Comparison of ENCODE assay signal across 8 cellular contexts in the genomic region with DNA sequence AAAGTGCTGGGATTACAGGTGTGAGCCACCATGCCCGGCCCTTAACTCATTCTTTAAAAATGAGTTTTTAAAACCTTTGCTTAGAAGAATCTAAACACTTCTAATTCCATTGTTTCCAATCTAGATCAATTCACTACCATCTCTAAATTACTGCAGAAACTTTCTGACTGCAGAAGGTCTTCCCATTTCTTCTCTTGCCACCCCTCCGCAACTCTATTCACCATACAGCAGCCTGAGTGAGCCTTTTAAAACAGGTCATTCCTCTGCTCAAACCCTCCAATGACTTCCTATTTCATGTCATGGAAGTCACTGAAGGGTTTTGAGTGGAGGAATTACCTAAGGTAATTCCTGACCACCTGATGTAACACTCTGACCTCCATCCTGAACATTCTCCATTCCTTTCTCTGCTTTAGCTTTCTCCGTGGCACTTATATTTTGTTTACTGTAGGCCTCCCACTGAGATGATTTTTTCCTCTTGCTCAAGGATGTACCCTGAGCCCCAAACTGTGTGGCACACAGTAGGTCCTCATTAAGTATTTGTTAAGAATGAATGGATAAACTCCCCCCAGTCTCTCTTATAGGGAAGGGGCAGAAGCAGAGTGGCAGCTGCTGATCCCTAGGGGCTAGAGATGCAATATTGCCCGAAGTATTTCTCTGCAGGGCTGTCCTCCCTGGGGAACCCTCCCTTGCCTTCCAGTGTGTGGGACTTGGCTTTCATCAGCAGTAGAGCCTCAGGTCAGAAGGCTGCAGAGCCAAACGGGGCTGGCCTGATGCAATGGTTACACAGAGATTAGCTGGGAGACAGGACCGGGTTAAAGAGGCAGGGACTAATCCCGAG. TPM values are rescaled to one million over a fixed set of nuclear protein-coding genes. Genes with fewer than 3 reads are reported as not detected.
A peak's percentile ranks its signal among the peaks of the same experiment; 100 is the strongest.
DNase-seq lines count a peak whose midpoint lies in the region; ATAC-seq and TF ChIP-seq lines count a peak whose summit lies in the region.

No MANE protein-coding gene starts in this region.

- CTCF ChIA-PET in CD4-positive, alpha-beta memory T cell (lab: Charles Lee; ENCODE audit: partially characterized antibody): interaction anchor here (1.5 to 2.1 kb wide), 2 partner anchors 61 to 63 kb away, joined by 4 to 9 read pairs; a partner anchor contains a TSS

- no peaks in the 10 kb centered on the region for H3K9me3 ChIP-seq in CD4-positive, alpha-beta memory T cell (ENCODE audit: control insufficient read depth in 1 of 2, low read length in 2 of 2)
- H3K9me3 ChIP-seq in Karpas-422 (ENCODE audit: low read length) (no peaks in the 10 kb centered on the region), adrenal gland (replicated peaks in 1 of 3) (no peaks in the 10 kb centered on the region), iPS-15b (ENCODE audit: control insufficient read depth, insufficient read depth, low read length) (no peaks in the 10 kb centered on the region)

- intact Hi-C loops in CD4-positive, alpha-beta memory T cell (cut with micrococcal nuclease): no loop called here
- intact Hi-C loops in adrenal gland (cut with DNase I): no loop called here

- H3K4me3 Mint-ChIP-seq in CD4-positive, alpha-beta memory T cell: peak overlapping the region; percentile 93 to 99 (median 97)

- peaks cover 30 to 66% (median 41%) of the 10 kb centered on the region in 4 donors for H3K4me1 Mint-ChIP-seq in CD4-positive, alpha-beta memory T cell

- H4K20me1 ChIP-seq in Karpas-422 (ENCODE audit: insufficient read depth, low read depth, low read length): peaks cover 35% of the 10 kb centered on the region; the same call in 1 of the 2 replicates

- peak overlapping the region; percentile 75 to 99 for H3K4me3 ChIP-seq in CD4-positive, alpha-beta memory T cell (ENCODE audit: low read length in 2 of 2)
- peak overlapping the region; percentile 83 for H3K4me3 ChIP-seq in Karpas-422 (ENCODE audit: low read length)
- peak overlapping the region; percentile 15 to 94 (median 81) for H3K4me3 ChIP-seq in adrenal gland
- peak overlapping the region; percentile 97 for H3K4me3 ChIP-seq in iPS-15b (ENCODE audit: low read depth, low read length)

- H2AFZ ChIP-seq in Karpas-422 (ENCODE audit: low read length): no peak overlapping the region

- 16 to 34% (median 25%) methylated on average over 5 to 7 of the region's 7 CpGs for WGBS in adrenal gland, 4 donors

- H3K36me3 ChIP-seq in CD4-positive, alpha-beta memory T cell (ENCODE audit: insufficient read depth, low read length): peaks cover 35% of the 10 kb centered on the region
- peaks cover 38% of the 10 kb centered on the region for H3K36me3 ChIP-seq in Karpas-422 (ENCODE audit: insufficient read depth, low read length)
- peaks cover 0 to 39% of the 10 kb centered on the region in 2 donors for H3K36me3 ChIP-seq in adrenal gland (replicated peaks in 1 of 2)
- H3K36me3 ChIP-seq in iPS-15b (ENCODE audit: control insufficient read depth, insufficient read depth, low read length): peaks cover 39% of the 10 kb centered on the region

- peaks cover 43% of the 10 kb centered on the region for H3K79me2 ChIP-seq in Karpas-422 (ENCODE audit: low read length)

- ATAC-seq in GM21447 (IDR thresholded peaks at IDR 0.05; ENCODE audit: unreplicated experiment) (no peak), GM19455 (IDR thresholded peaks at IDR 0.05; ENCODE audit: unreplicated experiment) (no peak)

- H3K4me2 ChIP-seq in Karpas-422 (ENCODE audit: low read depth, low read length, poor library complexity, severe bottlenecking): peak overlapping the region; percentile 69

- H3K4me1 ChIP-seq in CD4-positive, alpha-beta memory T cell (ENCODE audit: insufficient read depth, low read length): peaks cover 54% of the 10 kb centered on the region
- H3K4me1 ChIP-seq in Karpas-422 (ENCODE audit: low read length) (peaks cover 40% of the 10 kb centered on the region), adrenal gland (replicated peaks in 1 of 2) (peaks cover 41 to 50% of the 10 kb centered on the region in 2 donors), iPS-15b (ENCODE audit: control insufficient read depth, insufficient read depth, low read length) (peaks cover 12% of the 10 kb centered on the region)

- POLR2A ChIA-PET in CD4-positive, alpha-beta memory T cell (lab: Charles Lee; ENCODE audit: partially characterized antibody): interaction anchor here (0.6 to 4.0 kb wide), 16 partner anchors 11 to 1780 kb away, joined by 3 to 82 read pairs (median 4); a partner anchor contains a TSS

- peaks cover 0 to 2% of the 10 kb centered on the region in 2 donors for H3K27me3 Mint-ChIP-seq in CD4-positive, alpha-beta memory T cell

- H3K27me3 ChIP-seq in CD4-positive, alpha-beta memory T cell (ENCODE audit: insufficient read depth, low read length): no peaks in the 10 kb centered on the region
- H3K27me3 ChIP-seq in Karpas-422 (ENCODE audit: low read length) (no peaks in the 10 kb centered on the region), adrenal gland (no peaks in the 10 kb centered on the region), iPS-15b (ENCODE audit: control insufficient read depth, insufficient read depth, low read length) (no peaks in the 10 kb centered on the region)

- H3K9me2 ChIP-seq in Karpas-422 (replicated peaks; ENCODE audit: insufficient read depth, low read length): no peaks in the 10 kb centered on the region

- H3K9me3 Mint-ChIP-seq in CD4-positive, alpha-beta memory T cell: peaks cover 0 to 3% (median 0%) of the 10 kb centered on the region in 8 donors

- peaks cover 34 to 66% of the 10 kb centered on the region in 2 donors for H3K36me3 Mint-ChIP-seq in CD4-positive, alpha-beta memory T cell

- peak overlapping the region; percentile 99 to 100 (median 99) for H3K27ac Mint-ChIP-seq in CD4-positive, alpha-beta memory T cell

- no peak for TF ChIP-seq CTCF in adrenal gland (IDR thresholded peaks at IDR 0.05)
- TF ChIP-seq CTCF in GM10266 (IDR thresholded peaks at IDR 0.05; ENCODE audit: control insufficient read depth, insufficient read depth, low read depth, missing control alignments): no peak

- DNase-seq in CD4-positive, alpha-beta memory T cell: peak in 2 of 5 donors; percentile 8 to 26
- peak; percentile 80 for DNase-seq in Karpas-422
- peak; percentile 36 to 81 (median 65) for DNase-seq in adrenal gland
- peak; percentile 29 for DNase-seq in stimulated activated CD4-positive, alpha-beta T cell treated with anti-CD3 and anti-CD28 coated beads, Interleukin-4, amount 100 ng/mL, for 24 hours
- no peak for DNase-seq in GM10266 (ENCODE audit: extremely low spot score)

- H3K27ac ChIP-seq in CD4-positive, alpha-beta memory T cell (ENCODE audit: low read depth, low read length): peak overlapping the region; percentile 96
- H3K27ac ChIP-seq in Karpas-422 (ENCODE audit: low read length) (peak overlapping the region; percentile 81), adrenal gland (peak overlapping the region; percentile 92 to 100 (median 99))

- no peak for TF ChIP-seq POLR2A in adrenal gland (IDR thresholded peaks at IDR 0.05)

- peak overlapping the region; percentile 84 for H3K9ac ChIP-seq in Karpas-422 (ENCODE audit: low read length)
- H3K9ac ChIP-seq in iPS-15b (ENCODE audit: low read depth, low read length): peak overlapping the region; percentile 98

RNA-seq across cellular contexts. Expression of a gene that starts 1.2 kb away (rescaled TPM):
- total RNA-seq in CD4-positive, alpha-beta memory T cell: 10 to 100 TPM; 38.5 to 40.8 TPM
- polyA plus RNA-seq in CD4-positive, alpha-beta memory T cell: 10 to 100 TPM; 15.4 to 22.8 TPM
- 54.3 and 73.3 TPM in 2 replicates for total RNA-seq in Karpas-422 (2014; rRNA removed; shearing (Covaris generic); ENCODE audit: low replicate concordance)
- total RNA-seq in adrenal gland: 10 to 100 TPM in 7 of 8 donors, 1 to 10 TPM in 1; 7.7 to 65.1 (median 30.9) TPM
- 10 to 100 TPM; 72.8 to 98.4 (median 72.9) TPM for polyA plus RNA-seq in adrenal gland

RNA-seq across cellular contexts. Expression of a gene that starts 3.5 kb away (rescaled TPM):
- total RNA-seq in CD4-positive, alpha-beta memory T cell: 100 to 1,000 TPM in 1 of 2 experiments, 10 to 100 TPM in 1; 97.4 to 103 TPM
- 1 to 10 TPM in 1 of 2 donors, under 1 TPM in 1; 0.16 to 2.6 TPM for polyA plus RNA-seq in CD4-positive, alpha-beta memory T cell
- total RNA-seq in Karpas-422 (2014; rRNA removed; shearing (Covaris generic); ENCODE audit: low replicate concordance): 23.5 and 32.4 TPM in 2 replicates
- 100 to 1,000 TPM in 2 of 8 donors, 10 to 100 TPM in 6; 10.9 to 128 (median 38.1) TPM for total RNA-seq in adrenal gland
- polyA plus RNA-seq in adrenal gland: 100 to 1,000 TPM in 1 of 3 donors, 10 to 100 TPM in 2; 21.7 to 167 (median 91.4) TPM

RNA-seq across cellular contexts. Expression of a gene that starts 27.9 kb away (rescaled TPM):
- 10 to 100 TPM; 69.4 to 70.7 TPM for total RNA-seq in CD4-positive, alpha-beta memory T cell
- 10 to 100 TPM; 67.4 to 86.2 TPM for polyA plus RNA-seq in CD4-positive, alpha-beta memory T cell
- total RNA-seq in Karpas-422 (2014; rRNA removed; shearing (Covaris generic); ENCODE audit: low replicate concordance): 77.9 and 123 TPM in 2 replicates
- total RNA-seq in adrenal gland: 100 to 1,000 TPM; 114 to 202 (median 135) TPM
- polyA plus RNA-seq in adrenal gland: 100 to 1,000 TPM in 2 of 3 donors, 10 to 100 TPM in 1; 81.2 to 238 (median 101) TPM

RNA-seq across cellular contexts. Expression of a gene that starts 30.7 kb away (rescaled TPM):
- total RNA-seq in CD4-positive, alpha-beta memory T cell: under 1 TPM; 0.96 to 1.00 TPM
- not detected for polyA plus RNA-seq in CD4-positive, alpha-beta memory T cell
- 21.5 and 24.0 TPM in 2 replicates for total RNA-seq in Karpas-422 (2014; rRNA removed; shearing (Covaris generic); ENCODE audit: low replicate concordance)
- total RNA-seq in adrenal gland: 1 to 10 TPM in 3 of 8 donors, under 1 TPM in 4, not detected in 1; 0.32 to 7.6 (median 0.61) TPM
- polyA plus RNA-seq in adrenal gland: 1 to 10 TPM; 1.9 to 7.4 (median 5.6) TPM

RNA-seq across cellular contexts. Expression of a gene that starts 31.3 kb away (rescaled TPM):
- total RNA-seq in CD4-positive, alpha-beta memory T cell: 100 to 1,000 TPM; 224 to 242 TPM
- polyA plus RNA-seq in CD4-positive, alpha-beta memory T cell: 100 to 1,000 TPM in 1 of 2 donors, 10 to 100 TPM in 1; 84.8 to 114 TPM
- total RNA-seq in Karpas-422 (2014; rRNA removed; shearing (Covaris generic); ENCODE audit: low replicate concordance): 204 and 260 TPM in 2 replicates
- 100 to 1,000 TPM in 4 of 8 donors, 10 to 100 TPM in 4; 38.3 to 182 (median 116) TPM for total RNA-seq in adrenal gland
- 100 to 1,000 TPM; 114 to 210 (median 143) TPM for polyA plus RNA-seq in adrenal gland
